In the genomic region with DNA sequence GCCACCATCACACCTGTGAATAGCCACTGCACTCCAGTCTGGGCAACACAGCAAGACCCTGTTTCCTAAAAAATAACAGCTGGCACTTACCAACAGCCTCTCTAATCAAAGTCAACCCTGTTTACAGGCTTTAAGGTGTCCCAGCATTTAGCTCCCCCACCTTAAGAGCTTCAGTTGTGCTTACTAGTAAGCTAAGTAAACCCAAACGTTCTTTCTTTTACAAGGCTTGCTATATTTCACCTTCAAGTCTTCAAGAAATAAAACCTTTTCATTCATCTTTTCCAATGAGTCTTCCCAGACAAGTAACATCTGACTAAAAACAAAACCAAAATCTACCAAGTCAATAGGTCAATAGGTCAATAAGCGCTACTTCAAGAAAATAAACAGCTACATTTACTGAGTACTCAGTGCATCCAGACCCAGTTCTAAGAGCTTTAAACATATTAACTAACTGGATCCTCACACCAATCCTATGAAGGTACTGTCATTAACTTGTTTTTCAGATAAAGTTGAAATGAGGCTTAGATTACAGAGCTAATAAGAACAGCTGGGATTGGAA, we compare ENCODE assay signal across 24 cellular contexts.
"Had no signal": no experiment of that assay in that cellular context is flagged by ENCODE, and none has a peak within 500 bp of the region (broad histone marks: within the 10 kb centered on the region; RNA-seq: fewer than 3 reads in every experiment).

No MANE protein-coding gene starts in this region.

- H3K9me3 Mint-ChIP-seq: activated T-helper 1 cell treated with anti-CD3 and anti-CD28 coated beads, Interleukin-12 subunit alpha, Interleukin-12 subunit beta, Interleukin-2, Interleukin-4 antibody, amounts not matched to agents 30 ng/mL and 10 ng/mL and 1 ng/mL, durations not matched to agents 14 hours and 24 hours and 36 hours; mesothelial cell of epicardium; naive thymus-derived CD4-positive, alpha-beta T cell; stimulated activated naive B cell treated with anti-CD40 and anti-IgM and Interleukin-4, amounts not matched to agents 10 μg/mL and 1 μg/mL and 100 μg/mL, for 72 hours had no signal

- H3K27me3 Mint-ChIP-seq: naive thymus-derived CD4-positive, alpha-beta T cell; stimulated activated naive B cell treated with anti-CD40 and anti-IgM and Interleukin-4, amounts not matched to agents 10 μg/mL and 1 μg/mL and 100 μg/mL, for 72 hours had no signal

- H3K27ac ChIP-seq: breast epithelium, coronary artery, dorsolateral prefrontal cortex, parathyroid adenoma, psoas muscle, tibial nerve had no signal

- H3K4me1 Mint-ChIP-seq: mesothelial cell of epicardium; stimulated activated naive B cell treated with anti-CD40 and anti-IgM and Interleukin-4, amounts not matched to agents 10 μg/mL and 1 μg/mL and 100 μg/mL, for 72 hours had no signal

- H3K27me3 ChIP-seq: breast epithelium, dorsolateral prefrontal cortex, tibial nerve had no signal

- H3K4me1 ChIP-seq: breast epithelium, parathyroid adenoma, psoas muscle, tibial nerve had no signal

- H3K79me2 ChIP-seq: parathyroid adenoma had no signal

- H3K9ac ChIP-seq: parathyroid adenoma had no signal

- DNase-seq: activated gamma-delta T cell treated with Interleukin-2 at 50 U/mL for 16 hours; activated naive CD4-positive, alpha-beta T cell treated with anti-CD3 and anti-CD28 coated beads, Interleukin-2, amount 50 U/mL, for 16 hours; dorsolateral prefrontal cortex; effector memory CD4-positive, alpha-beta T cell; erythroblast; head of caudate nucleus; hippocampal formation; left cardiac atrium; mammary epithelial cell; naive thymus-derived CD4-positive, alpha-beta T cell; occipital lobe; psoas muscle; stimulated activated CD4-positive, alpha-beta T cell treated with anti-CD3 and anti-CD28 coated beads, Interleukin-1b, Interleukin-23, amount 100 ng/mL, for 48 hours; stimulated activated CD4-positive, alpha-beta T cell treated with anti-CD3 and anti-CD28 coated beads, Interleukin-4, amount 100 ng/mL, for 4 hours; stimulated activated CD8-positive, alpha-beta memory T cell treated with anti-CD3 and anti-CD28 coated beads, Interleukin-4, amount 100 ng/mL, for 48 hours; stimulated activated naive B cell treated with anti-CD40 and anti-IgM and Interleukin-4, amounts not matched to agents 10 μg/mL and 1 μg/mL and 100 μg/mL, for 72 hours; T-helper 2 cell had no signal

- H3K4me3 Mint-ChIP-seq: activated T-helper 1 cell treated with anti-CD3 and anti-CD28 coated beads, Interleukin-12 subunit alpha, Interleukin-12 subunit beta, Interleukin-2, Interleukin-4 antibody, amounts not matched to agents 30 ng/mL and 10 ng/mL and 1 ng/mL, durations not matched to agents 14 hours and 24 hours and 36 hours; mesothelial cell of epicardium; naive thymus-derived CD4-positive, alpha-beta T cell; stimulated activated naive B cell treated with anti-CD40 and anti-IgM and Interleukin-4, amounts not matched to agents 10 μg/mL and 1 μg/mL and 100 μg/mL, for 72 hours had no signal

- H3K4me2 ChIP-seq: smooth muscle cell had no signal

- H2AFZ ChIP-seq: parathyroid adenoma had no signal

- H3K4me3 ChIP-seq: breast epithelium, coronary artery, dorsolateral prefrontal cortex, psoas muscle, smooth muscle cell, tibial nerve had no signal

- H3K9me3 ChIP-seq: breast epithelium, psoas muscle, tibial nerve had no signal

- ATAC-seq: left cardiac atrium; naive thymus-derived CD4-positive, alpha-beta T cell; psoas muscle; stimulated activated naive B cell treated with anti-CD40 and anti-IgM and Interleukin-4, amounts not matched to agents 10 μg/mL and 1 μg/mL and 100 μg/mL, for 72 hours had no signal

- H3K27ac Mint-ChIP-seq: mesothelial cell of epicardium; stimulated activated naive B cell treated with anti-CD40 and anti-IgM and Interleukin-4, amounts not matched to agents 10 μg/mL and 1 μg/mL and 100 μg/mL, for 72 hours had no signal
